3 cellular contexts compared by ENCODE assay signal in genomic region chr17:45006927-45007461, GRCh38.
A peak's percentile ranks its signal among the peaks of the same experiment; 100 is the strongest.
TF ChIP-seq lines count a peak whose summit lies in the region.

No MANE protein-coding gene starts in this region.

TF ChIP-seq in SK-N-SH, 30 proteins besides CTCF, POLR2A, EP300 and RAD21:
- TF ChIP-seq USF2 (IDR thresholded peaks at IDR 0.05; ENCODE audit: borderline replicate concordance, low read depth, low read length) (no peak), RXRA (IDR thresholded peaks at IDR 0.05; ENCODE audit: borderline replicate concordance, low read depth) (no peak), SMC3 (IDR thresholded peaks at IDR 0.05; ENCODE audit: low read depth, low read length) (no peak), GATA2 (CRISPR knock-in tag; IDR thresholded peaks at IDR 0.05) (no peak), ZBTB33 (IDR thresholded peaks at IDR 0.05; ENCODE audit: borderline replicate concordance, low read depth) (no peak), FOSL2 (IDR thresholded peaks at IDR 0.05; ENCODE audit: borderline replicate concordance, low read depth) (no peak)

TF ChIP-seq in SK-N-SH treated with all-trans-retinoic acid at 6 μM for 48 hours, 23 proteins besides CTCF, POLR2A, EP300 and RAD21:
- no peak for TF ChIP-seq ZNF8 (CRISPR knock-in tag; IDR thresholded peaks at IDR 0.05)
- TF ChIP-seq CSDC2 (CRISPR knock-in tag; IDR thresholded peaks at IDR 0.05): no peak
- no peak for TF ChIP-seq ARNTL (CRISPR knock-in tag; IDR thresholded peaks at IDR 0.05; ENCODE audit: borderline replicate concordance, low read depth)
- TF ChIP-seq, protein P1, sequence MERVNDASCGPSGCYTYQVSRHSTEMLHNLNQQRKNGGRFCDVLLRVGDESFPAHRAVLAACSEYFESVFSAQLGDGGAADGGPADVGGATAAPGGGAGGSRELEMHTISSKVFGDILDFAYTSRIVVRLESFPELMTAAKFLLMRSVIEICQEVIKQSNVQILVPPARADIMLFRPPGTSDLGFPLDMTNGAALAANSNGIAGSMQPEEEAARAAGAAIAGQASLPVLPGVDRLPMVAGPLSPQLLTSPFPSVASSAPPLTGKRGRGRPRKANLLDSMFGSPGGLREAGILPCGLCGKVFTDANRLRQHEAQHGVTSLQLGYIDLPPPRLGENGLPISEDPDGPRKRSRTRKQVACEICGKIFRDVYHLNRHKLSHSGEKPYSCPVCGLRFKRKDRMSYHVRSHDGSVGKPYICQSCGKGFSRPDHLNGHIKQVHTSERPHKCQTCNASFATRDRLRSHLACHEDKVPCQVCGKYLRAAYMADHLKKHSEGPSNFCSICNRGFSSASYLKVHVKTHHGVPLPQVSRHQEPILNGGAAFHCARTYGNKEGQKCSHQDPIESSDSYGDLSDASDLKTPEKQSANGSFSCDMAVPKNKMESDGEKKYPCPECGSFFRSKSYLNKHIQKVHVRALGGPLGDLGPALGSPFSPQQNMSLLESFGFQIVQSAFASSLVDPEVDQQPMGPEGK (CRISPR knock-in tag; IDR thresholded peaks at IDR 0.05; ENCODE audit: borderline replicate concordance): no peak
- TF ChIP-seq ZFP30 (CRISPR knock-in tag; IDR thresholded peaks at IDR 0.05): no peak
- no peak for TF ChIP-seq ZNF565 (CRISPR knock-in tag; conservative IDR thresholded peaks at IDR 0.05; ENCODE audit: low read depth)
- no peak for TF ChIP-seq ZNF70 (CRISPR knock-in tag; IDR thresholded peaks at IDR 0.05)
- TF ChIP-seq RARB (CRISPR knock-in tag; IDR thresholded peaks at IDR 0.05): no peak
- no peak for TF ChIP-seq TCF4 (CRISPR knock-in tag; IDR thresholded peaks at IDR 0.05; ENCODE audit: borderline replicate concordance)
- no peak for TF ChIP-seq GLIS3 (CRISPR knock-in tag; IDR thresholded peaks at IDR 0.05)
- no peak for TF ChIP-seq ISL1 (CRISPR knock-in tag; IDR thresholded peaks at IDR 0.05)
- no peak for TF ChIP-seq ZFP3 (CRISPR knock-in tag; IDR thresholded peaks at IDR 0.05)
- no peak for TF ChIP-seq ZC3H10 (CRISPR knock-in tag; IDR thresholded peaks at IDR 0.05)
TF ChIP-seq in SK-N-SH treated with all-trans-retinoic acid at 6 μM for 48 hours: peak in this region for 0.

TF ChIP-seq in H1, 55 proteins besides CTCF, POLR2A, EP300 and RAD21:
- TF ChIP-seq TBP (IDR thresholded peaks at IDR 0.05; ENCODE audit: low read depth, low read length) (no peak), E2F6 (IDR thresholded peaks at IDR 0.05) (peak; percentile 54), RFX5 (IDR thresholded peaks at IDR 0.05; ENCODE audit: borderline replicate concordance, low read depth, low read length) (no peak), KDM4A (IDR thresholded peaks at IDR 0.05; ENCODE audit: low read depth, low read length, severe bottlenecking) (no peak), SAP30 (IDR thresholded peaks at IDR 0.05; ENCODE audit: insufficient read depth, insufficient replicate concordance, low read length) (no peak), CHD1 (IDR thresholded peaks at IDR 0.05; ENCODE audit: low read depth, low read length) (no peak), RNF2 (IDR thresholded peaks at IDR 0.05; ENCODE audit: borderline replicate concordance, low read depth, low read length, missing control alignments, poor library complexity, severe bottlenecking) (no peak), CBX8 (IDR thresholded peaks at IDR 0.05; ENCODE audit: borderline replicate concordance, low read depth, low read length) (no peak), SIX5 (IDR thresholded peaks at IDR 0.05; ENCODE audit: low read depth, low read length) (no peak), SUZ12 (IDR thresholded peaks at IDR 0.05; ENCODE audit: low read length) (no peak), CEBPB (IDR thresholded peaks at IDR 0.05; ENCODE audit: low read depth, low read length) (peak; percentile 66), SIRT6 (IDR thresholded peaks at IDR 0.05; ENCODE audit: low read length) (no peak), KDM5A (IDR thresholded peaks at IDR 0.05; ENCODE audit: low read length) (no peak), CTBP2 (IDR thresholded peaks at IDR 0.05; ENCODE audit: borderline replicate concordance, insufficient read depth, insufficient read length, low read length) (no peak), CHD2 (IDR thresholded peaks at IDR 0.05; ENCODE audit: low read length) (no peak), YY1 (IDR thresholded peaks at IDR 0.05; ENCODE audit: low read depth, low read length) (no peak), SRF (IDR thresholded peaks at IDR 0.05; ENCODE audit: low read depth, low read length) (no peak), EGR1 (IDR thresholded peaks at IDR 0.05; ENCODE audit: borderline replicate concordance, low read depth, low read length) (peak; percentile 63; the same call in 1 of the 2 replicates), CREB1 (IDR thresholded peaks at IDR 0.05) (no peak), TEAD4 (IDR thresholded peaks at IDR 0.05; ENCODE audit: low read depth, low read length) (0 out of 2 replicates have a peak, but pooled peaks have one; percentile 31), GABPA (IDR thresholded peaks at IDR 0.05; ENCODE audit: borderline replicate concordance, insufficient read depth, low read length) (no peak), NRF1 (IDR thresholded peaks at IDR 0.05; ENCODE audit: low read depth, low read length) (no peak), SIN3A (conservative IDR thresholded peaks at IDR 0.05 in 1 of 2, IDR thresholded peaks at IDR 0.05 in 1 of 2; ENCODE audit: low read depth in 1 of 2, low read length in 2 of 2) (no peak), EZH2 (IDR thresholded peaks at IDR 0.05; ENCODE audit: low read depth, low read length, severe bottlenecking) (no peak)
- TF ChIP-seq, protein P2, sequence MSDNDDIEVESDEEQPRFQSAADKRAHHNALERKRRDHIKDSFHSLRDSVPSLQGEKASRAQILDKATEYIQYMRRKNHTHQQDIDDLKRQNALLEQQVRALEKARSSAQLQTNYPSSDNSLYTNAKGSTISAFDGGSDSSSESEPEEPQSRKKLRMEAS (IDR thresholded peaks at IDR 0.05): peak; percentile 54
- TF ChIP-seq, protein P3, sequence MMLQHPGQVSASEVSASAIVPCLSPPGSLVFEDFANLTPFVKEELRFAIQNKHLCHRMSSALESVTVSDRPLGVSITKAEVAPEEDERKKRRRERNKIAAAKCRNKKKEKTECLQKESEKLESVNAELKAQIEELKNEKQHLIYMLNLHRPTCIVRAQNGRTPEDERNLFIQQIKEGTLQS (IDR thresholded peaks at IDR 0.05; ENCODE audit: insufficient read depth, low read depth, low read length): no peak
